2 cellular contexts compared by ENCODE assay signal in genomic region chr5:76862986-76863385, GRCh38.
TF ChIP-seq lines count a peak whose summit lies in the region.

No MANE protein-coding gene starts in this region.

TF ChIP-seq in IMR-90, 13 proteins besides CTCF, POLR2A, EP300 and RAD21:
- no peak for TF ChIP-seq SMC3 (IDR thresholded peaks at IDR 0.05; ENCODE audit: low read depth, low read length)
- no peak for TF ChIP-seq CHD1 (IDR thresholded peaks at IDR 0.05; ENCODE audit: low read depth, low read length)

TF ChIP-seq in H1, 55 proteins besides CTCF, POLR2A, EP300 and RAD21:
- no peak for TF ChIP-seq HDAC2 (IDR thresholded peaks at IDR 0.05; ENCODE audit: borderline replicate concordance in 1 of 2, low read depth in 2 of 2, low read length in 2 of 2)
- no peak for TF ChIP-seq FOSL1 (IDR thresholded peaks at IDR 0.05; ENCODE audit: insufficient read depth, low read depth, low read length)
- TF ChIP-seq GABPA (IDR thresholded peaks at IDR 0.05; ENCODE audit: borderline replicate concordance, insufficient read depth, low read length) = no peak
- no peak for TF ChIP-seq EGR1 (IDR thresholded peaks at IDR 0.05; ENCODE audit: borderline replicate concordance, low read depth, low read length)
- no peak for TF ChIP-seq TCF12 (IDR thresholded peaks at IDR 0.05; ENCODE audit: low read depth, low read length)
- no peak for TF ChIP-seq SP4 (IDR thresholded peaks at IDR 0.05; ENCODE audit: low read length)
- TF ChIP-seq TBP (IDR thresholded peaks at IDR 0.05; ENCODE audit: low read depth, low read length) = no peak
- TF ChIP-seq BRCA1 (IDR thresholded peaks at IDR 0.05; ENCODE audit: low read depth, low read length) = no peak
- TF ChIP-seq SAP30 (IDR thresholded peaks at IDR 0.05; ENCODE audit: insufficient read depth, insufficient replicate concordance, low read length) = no peak
- TF ChIP-seq CTBP2 (IDR thresholded peaks at IDR 0.05; ENCODE audit: borderline replicate concordance, insufficient read depth, insufficient read length, low read length) = no peak
- TF ChIP-seq ATF3 (IDR thresholded peaks at IDR 0.05; ENCODE audit: insufficient read depth, low read depth, low read length) = no peak
- TF ChIP-seq ASH2L (IDR thresholded peaks at IDR 0.05; ENCODE audit: low read length) = no peak
- TF ChIP-seq SIN3A (conservative IDR thresholded peaks at IDR 0.05 in 1 of 2, IDR thresholded peaks at IDR 0.05 in 1 of 2; ENCODE audit: low read depth in 1 of 2, low read length in 2 of 2) = no peak
- no peak for TF ChIP-seq USF2 (IDR thresholded peaks at IDR 0.05; ENCODE audit: low read length)
- no peak for TF ChIP-seq CBX8 (IDR thresholded peaks at IDR 0.05; ENCODE audit: borderline replicate concordance, low read depth, low read length)
- no peak for TF ChIP-seq SP2 (IDR thresholded peaks at IDR 0.05; ENCODE audit: low read length)
TF ChIP-seq in H1: peak in this region for 0.
